8 cellular contexts compared by ENCODE assay signal in the genomic region with DNA sequence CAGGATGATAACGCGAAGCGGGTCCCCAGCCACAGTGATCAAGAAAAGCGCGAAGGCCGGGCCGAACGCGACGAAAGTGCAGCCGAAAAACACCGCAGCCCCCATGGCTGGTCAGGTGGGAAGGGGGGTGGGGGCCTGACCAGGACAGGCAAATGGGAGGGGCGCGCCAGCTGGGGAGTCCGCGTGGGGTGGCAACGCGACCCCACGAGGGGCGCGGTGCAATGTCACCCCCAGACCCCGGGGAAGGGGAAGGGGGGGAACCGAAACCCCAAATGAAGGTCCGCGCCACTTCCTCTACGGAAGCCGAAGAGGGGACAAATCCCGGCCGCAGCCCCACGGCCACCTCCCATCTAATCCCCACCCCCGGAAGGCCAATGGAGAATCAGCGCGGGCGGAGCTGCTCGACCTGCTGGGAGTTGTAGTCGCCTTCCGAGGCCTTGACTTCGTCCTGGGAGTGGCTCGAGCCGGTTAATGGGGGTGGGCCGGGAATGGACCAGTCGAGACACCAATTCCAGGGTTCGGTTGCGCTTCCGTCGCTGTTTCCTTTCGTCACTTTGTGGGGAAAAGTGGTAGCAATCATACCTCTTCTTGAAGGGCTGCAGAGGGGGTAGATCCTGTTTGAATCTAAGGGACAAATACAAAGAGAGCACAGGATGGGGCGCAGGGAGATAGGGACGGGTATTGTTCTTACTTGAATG. TPM values are rescaled to one million over a fixed set of nuclear protein-coding genes. Genes with fewer than 3 reads are reported as not detected.
DNase-seq lines count a peak whose midpoint lies in the region; ATAC-seq and TF ChIP-seq lines count a peak whose summit lies in the region.

A gene (minus strand): TSS at position 311 of the 698 bp plus-strand sequence. CDS start 206 bp downstream, at position 105.

- POLR2A ChIA-PET in BJ (lab: Charles Lee) = interaction anchor here (1.0 kb wide), 1 partner anchor 9 kb away, joined by 5 read pairs; no protein-coding TSS in a partner anchor

- no peak for TF ChIP-seq CTCF in BJ (IDR thresholded peaks at IDR 0.05; ENCODE audit: insufficient read depth, low read depth, low read length)
- no peak for TF ChIP-seq CTCF in choroid plexus epithelial cell (conservative IDR thresholded peaks at IDR 0.05; ENCODE audit: low read depth, low read length)

- peak; percentile 78 for DNase-seq in BJ (ENCODE audit: low read depth)
- DNase-seq in NCI-H526 (lab: John Stamatoyannopoulos, UW) = peak; percentile 98 to 100
- peak; percentile 91 to 92 for DNase-seq in activated CD4-positive, alpha-beta T cell treated with anti-CD3 and anti-CD28 coated beads for 4 hours
- DNase-seq in choroid plexus epithelial cell (ENCODE audit: low read depth) = peak; percentile 98
- DNase-seq in kidney tubule cell (ENCODE audit: low spot score) = peak; percentile 97
- peak; percentile 76 to 77 for DNase-seq in stimulated activated CD4-positive, alpha-beta T cell treated with anti-CD3 and anti-CD28 coated beads, Interleukin-1b, Interleukin-23, amount 100 ng/mL, for 1 hour (ENCODE audit: low read depth in 2 of 2)

- H3K4me3 ChIP-seq in BJ (ENCODE audit: low read depth, low read length) (peak within 1 kb of the TSS; percentile 94), choroid plexus epithelial cell (ENCODE audit: low read depth, low read length) (peak within 1 kb of the TSS; percentile 76)

- peaks cover 11% of the 10 kb centered on the region for H3K36me3 ChIP-seq in BJ (ENCODE audit: control insufficient read depth, insufficient read depth, low read length)

- CTCF ChIA-PET in BJ (lab: Yijun Ruan, JAX) = interaction anchor here (0.8 to 8.9 kb wide), 3 partner anchors 11 to 13 kb away, joined by 3 to 85 read pairs (median 9); a partner anchor contains a TSS

- H3K27me3 ChIP-seq in BJ (ENCODE audit: control insufficient read depth, insufficient read depth, low read length) = no peaks in the 10 kb centered on the region

- ATAC-seq in GM19324 (IDR thresholded peaks at IDR 0.05; ENCODE audit: low FRiP score, unreplicated experiment) = peak; percentile 96
- ATAC-seq in HG03460 (IDR thresholded peaks at IDR 0.05; ENCODE audit: unreplicated experiment) = peak; percentile 85

RNA-seq across cellular contexts. Expression of the gene that starts here (rescaled TPM):
- 156 and 172 TPM in 2 replicates for polyA plus RNA-seq in BJ (2011; rRNA removed)
- 76.5 and 125 TPM in 2 replicates for polyA minus RNA-seq in BJ (2011; rRNA and poly(A)+ RNA removed)

Comparison
In these comparisons a context has a peak if more than half of its experiments do, and no peak if none do; other contexts are left out.
1. Peak in every context shown above with its lines: DNase-seq, ATAC-seq and H3K4me3 ChIP-seq.